ENCODE assay signal across 9 cellular contexts in the genomic region with DNA sequence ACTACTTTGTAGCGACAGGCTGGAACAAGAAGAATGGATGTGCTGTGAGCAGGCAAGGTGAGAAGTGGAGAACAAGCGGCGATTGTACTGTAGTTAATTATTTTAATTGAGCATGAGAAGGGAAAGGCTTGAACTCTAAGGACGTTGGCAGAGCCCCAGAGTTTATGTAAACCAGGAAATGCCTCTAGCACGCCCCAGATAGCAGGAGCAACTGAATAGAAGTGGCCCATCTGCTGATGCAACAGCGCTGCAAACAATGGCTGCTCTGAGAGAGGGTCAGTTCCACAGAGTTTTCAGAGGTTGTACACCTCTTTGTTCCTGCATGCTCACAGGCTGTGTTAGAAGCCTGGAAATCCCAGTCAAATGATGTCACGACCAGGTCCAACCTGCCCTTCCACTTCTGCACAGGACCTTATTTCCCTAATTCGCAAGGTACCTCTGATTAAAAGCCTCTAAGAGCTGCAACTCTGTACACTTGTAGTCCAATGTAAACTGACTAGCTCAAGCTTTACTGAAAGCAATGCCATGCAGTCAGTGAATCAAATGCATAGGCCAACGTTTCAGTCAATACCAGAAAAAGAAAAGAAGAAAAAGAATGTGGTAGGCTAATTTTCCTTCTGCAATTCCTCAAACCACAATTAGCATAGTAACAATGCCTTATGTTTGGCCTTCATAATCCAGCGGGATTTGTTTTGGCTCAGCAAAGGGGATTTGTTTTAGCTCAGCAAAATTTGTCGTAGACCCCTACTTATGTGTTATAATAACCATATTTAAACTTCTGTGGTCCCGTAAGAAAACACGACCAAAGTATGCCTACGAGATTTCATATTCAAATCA.
DNase-seq lines count a peak whose midpoint lies in the region; ATAC-seq, FAIRE-seq and TF ChIP-seq lines count a peak whose summit lies in the region.
"Had no signal": no experiment of that assay in that cellular context is flagged by ENCODE, and none has a peak within 500 bp of the region (broad histone marks: within the 10 kb centered on the region; RNA-seq: fewer than 3 reads in every experiment).

No MANE protein-coding gene starts in this region.

- peak; percentile 98 for DNase-seq in DMS153 treated with DMSO at 0.1 percent for 48 hours (lab: John Stamatoyannopoulos, UW; ENCODE audit: unreplicated experiment)
- DNase-seq in NCI-H2196 (lab: John Stamatoyannopoulos, UW; ENCODE audit: unreplicated experiment): peak; percentile 23
- DNase-seq in cerebellar cortex (ENCODE audit: low spot score): peak; percentile 69
- DNase-seq in HepG2 (ENCODE audit: low spot score): peak; percentile 94
- DNase-seq in CD8-positive, alpha-beta T cell: no peak
- no peak for DNase-seq in activated naive CD4-positive, alpha-beta T cell treated with anti-CD3 and anti-CD28 coated beads, Interleukin-2, amount 10 ng/mL, durations not matched to agents 7 days and 5 days
- DNase-seq in stimulated activated CD4-positive, alpha-beta T cell treated with anti-CD3 and anti-CD28 coated beads, Interleukin-1b, Interleukin-23, amount 100 ng/mL, for 48 hours: no peak

- H3K4me1 ChIP-seq in HepG2 (ENCODE audit: insufficient read depth, low read length): peaks cover 40% of the 10 kb centered on the region
- no peaks in the 10 kb centered on the region for H3K4me1 ChIP-seq in CD8-positive, alpha-beta T cell (ENCODE audit: insufficient read depth, low read length)

- peak overlapping the region; percentile 73 to 91 (median 76) for H3K4me3 ChIP-seq in HepG2 (replicated peaks in 1 of 3; ENCODE audit: insufficient read depth in 1 of 3, low read depth in 2 of 3, low read length in 3 of 3)
- no peak overlapping the region for H3K4me3 ChIP-seq in CD8-positive, alpha-beta T cell (ENCODE audit: low read depth, low read length)
- H3K4me3 ChIP-seq: thoracic aorta had no signal

- H3K36me3 Mint-ChIP-seq in CD8-positive, alpha-beta T cell: no peaks in the 10 kb centered on the region
- H3K36me3 Mint-ChIP-seq in activated naive CD4-positive, alpha-beta T cell treated with anti-CD3 and anti-CD28 coated beads, Interleukin-2, amount 10 ng/mL, durations not matched to agents 7 days and 5 days: no peaks in the 10 kb centered on the region

- no peak for TF ChIP-seq CTCF in HepG2 (CRISPR knock-in tag; IDR thresholded peaks at IDR 0.05)
- TF ChIP-seq CTCF in CD8-positive, alpha-beta T cell (IDR thresholded peaks at IDR 0.05): no peak

- H3K9ac ChIP-seq in HepG2 (ENCODE audit: insufficient read depth, low read depth, low read length): peak overlapping the region; percentile 86

- no peaks in the 10 kb centered on the region for H3K9me3 ChIP-seq in HepG2 (ENCODE audit: low read length)
- H3K9me3 ChIP-seq in CD8-positive, alpha-beta T cell (ENCODE audit: low read length): no peaks in the 10 kb centered on the region
- H3K9me3 ChIP-seq: thoracic aorta had no signal

- TF ChIP-seq POLR2A in HepG2 (IDR thresholded peaks at IDR 0.05; ENCODE audit: insufficient read depth in 1 of 2, low read depth in 2 of 2, low read length in 2 of 2): peak; percentile 78 to 92

- ATAC-seq in HepG2 (peak; percentile 92), GM21576 (IDR thresholded peaks at IDR 0.05; ENCODE audit: unreplicated experiment) (no peak)
- ATAC-seq in CD8-positive, alpha-beta T cell: no peak

- peak overlapping the region; percentile 91 for H3K4me2 ChIP-seq in HepG2 (ENCODE audit: low read depth, low read length)

- no peaks in the 10 kb centered on the region for H3K9me3 Mint-ChIP-seq in CD8-positive, alpha-beta T cell
- no peaks in the 10 kb centered on the region for H3K9me3 Mint-ChIP-seq in activated naive CD4-positive, alpha-beta T cell treated with anti-CD3 and anti-CD28 coated beads, Interleukin-2, amount 10 ng/mL, durations not matched to agents 7 days and 5 days

- H3K27ac ChIP-seq in HepG2 (ENCODE audit: extremely low read length, insufficient read depth, low read length): peak overlapping the region; percentile 97
- no peak overlapping the region for H3K27ac ChIP-seq in CD8-positive, alpha-beta T cell (ENCODE audit: low read depth, low read length)
- H3K27ac ChIP-seq: thoracic aorta had no signal

- POLR2A ChIA-PET in HepG2 (lab: Yijun Ruan, JAX): interaction anchor here (0.7 to 5.1 kb wide), 15 partner anchors 8 to 198 kb away, joined by 3 to 91 read pairs (median 7); no protein-coding TSS in a partner anchor
- POLR2A ChIA-PET in CD8-positive, alpha-beta T cell (lab: Charles Lee): no interaction called here

- TF ChIP-seq EP300 in HepG2 (IDR thresholded peaks at IDR 0.05; ENCODE audit: low read depth in 2 of 2, low read length in 2 of 2) (peak in 1 of 2 experiments; percentile 83; a peak in 2 of 4 replicates), HepG2 (CRISPR knock-in tag; IDR thresholded peaks at IDR 0.05; ENCODE audit: borderline replicate concordance) (peak; percentile 87)

- BruUV-seq in HepG2 (replicated peaks; lab: Mats Ljungman, UMichigan): TSS peak; percentile 91

- peak overlapping the region; percentile 39 for H2AFZ ChIP-seq in HepG2 (ENCODE audit: low read length)

- peak; percentile 91 for FAIRE-seq in HepG2 (lab: Jason Lieb, UNC)

- peaks cover 50% of the 10 kb centered on the region for H3K79me2 ChIP-seq in HepG2 (ENCODE audit: insufficient read depth, low read length)

- no peaks in the 10 kb centered on the region; a peak in 2 of 5 replicates for H3K27me3 ChIP-seq in HepG2 (ENCODE audit: control insufficient read depth in 1 of 2, insufficient read depth in 2 of 2, low read length in 2 of 2)
- no peaks in the 10 kb centered on the region for H3K27me3 ChIP-seq in CD8-positive, alpha-beta T cell (ENCODE audit: insufficient read depth, low read length)

- no peak overlapping the region for H3K27ac Mint-ChIP-seq in CD8-positive, alpha-beta T cell
- no peak overlapping the region for H3K27ac Mint-ChIP-seq in activated naive CD4-positive, alpha-beta T cell treated with anti-CD3 and anti-CD28 coated beads, Interleukin-2, amount 10 ng/mL, durations not matched to agents 7 days and 5 days

- H3K36me3 ChIP-seq in HepG2 (replicated peaks in 1 of 2; ENCODE audit: control insufficient read depth in 1 of 2, insufficient read depth in 2 of 2, low read length in 2 of 2): peaks cover 0 to 13% of the 10 kb centered on the region in 2 experiments; a peak in 4 of 5 replicates
- no peaks in the 10 kb centered on the region for H3K36me3 ChIP-seq in CD8-positive, alpha-beta T cell (ENCODE audit: insufficient read depth, low read length)
- H3K36me3 ChIP-seq: thoracic aorta had no signal

- CTCF ChIA-PET in HepG2 (lab: Yijun Ruan, JAX; ENCODE audit: low intra/inter-chr PET ratio, low total read pairs): no interaction called here
- CTCF ChIA-PET in CD8-positive, alpha-beta T cell (lab: Charles Lee): no interaction called here
- CTCF ChIA-PET in activated naive CD4-positive, alpha-beta T cell treated with anti-CD3 and anti-CD28 coated beads, Interleukin-2, amount 10 ng/mL, durations not matched to agents 7 days and 5 days (lab: Charles Lee): no interaction called here

- 1% methylated on average over 14 of the region's 14 CpGs for WGBS in HepG2 (ENCODE audit: low lambda C conversion rate)

- peak; percentile 29; the same call in 1 of the 2 replicates for TF ChIP-seq RAD21 in HepG2 (CRISPR knock-in tag; IDR thresholded peaks at IDR 0.05)

- no peaks in the 10 kb centered on the region for H4K20me1 ChIP-seq in HepG2 (ENCODE audit: insufficient read depth, low read length)

- H3K27me3 Mint-ChIP-seq in CD8-positive, alpha-beta T cell (ENCODE audit: low read depth): peaks cover 23% of the 10 kb centered on the region
- H3K27me3 Mint-ChIP-seq in activated naive CD4-positive, alpha-beta T cell treated with anti-CD3 and anti-CD28 coated beads, Interleukin-2, amount 10 ng/mL, durations not matched to agents 7 days and 5 days: peaks cover 30% of the 10 kb centered on the region

- no peaks in the 10 kb centered on the region for H3K4me1 Mint-ChIP-seq in CD8-positive, alpha-beta T cell (ENCODE audit: low read depth)
- no peaks in the 10 kb centered on the region for H3K4me1 Mint-ChIP-seq in activated naive CD4-positive, alpha-beta T cell treated with anti-CD3 and anti-CD28 coated beads, Interleukin-2, amount 10 ng/mL, durations not matched to agents 7 days and 5 days

- intact Hi-C loops in HepG2 (cut with micrococcal nuclease; ENCODE audit: unreplicated experiment): loop anchor here (1.0 to 10.0 kb wide), 3 partner anchors 22 to 272 kb away; partner anchors contain the start of gene ZNF622
- intact Hi-C loops in CD8-positive, alpha-beta T cell (cut with DNase I, micrococcal nuclease): no loop called here

- no peak overlapping the region for H3K4me3 Mint-ChIP-seq in CD8-positive, alpha-beta T cell
- H3K4me3 Mint-ChIP-seq in activated naive CD4-positive, alpha-beta T cell treated with anti-CD3 and anti-CD28 coated beads, Interleukin-2, amount 10 ng/mL, durations not matched to agents 7 days and 5 days: no peak overlapping the region

- in situ Hi-C loops in HepG2 (cut with HindIII; ENCODE audit: extremely low pct_ligation_motif_present, low pct_unique_long_range_greater_than_20kb): no loop called here

TF ChIP-seq in HepG2, 621 proteins besides CTCF, POLR2A, EP300 and RAD21 (continues in another document):
- TF ChIP-seq ZBED4 (CRISPR knock-in tag; IDR thresholded peaks at IDR 0.05; ENCODE audit: borderline replicate concordance) (peak; percentile 48; the same call in 1 of the 2 replicates), ZNF792 (CRISPR knock-in tag; IDR thresholded peaks at IDR 0.05) (peak; percentile 85; the same call in 1 of the 2 replicates)

Comparison
In these comparisons a context has a peak if more than half of its experiments do, and no peak if none do; other contexts are left out.
1. DNase-seq: peak in DMS153 treated with DMSO at 0.1 percent for 48 hours (single experiment), NCI-H2196 (single experiment), cerebellar cortex (single experiment) and HepG2 (single experiment); none in CD8-positive, alpha-beta T cell (0 of 7), activated naive CD4-positive, alpha-beta T cell treated with anti-CD3 and anti-CD28 coated beads, Interleukin-2, amount 10 ng/mL, durations not matched to agents 7 days and 5 days (single experiment) and stimulated activated CD4-positive, alpha-beta T cell treated with anti-CD3 and anti-CD28 coated beads, Interleukin-1b, Interleukin-23, amount 100 ng/mL, for 48 hours (single experiment).